9 cellular contexts compared by ENCODE assay signal in the genomic region with DNA sequence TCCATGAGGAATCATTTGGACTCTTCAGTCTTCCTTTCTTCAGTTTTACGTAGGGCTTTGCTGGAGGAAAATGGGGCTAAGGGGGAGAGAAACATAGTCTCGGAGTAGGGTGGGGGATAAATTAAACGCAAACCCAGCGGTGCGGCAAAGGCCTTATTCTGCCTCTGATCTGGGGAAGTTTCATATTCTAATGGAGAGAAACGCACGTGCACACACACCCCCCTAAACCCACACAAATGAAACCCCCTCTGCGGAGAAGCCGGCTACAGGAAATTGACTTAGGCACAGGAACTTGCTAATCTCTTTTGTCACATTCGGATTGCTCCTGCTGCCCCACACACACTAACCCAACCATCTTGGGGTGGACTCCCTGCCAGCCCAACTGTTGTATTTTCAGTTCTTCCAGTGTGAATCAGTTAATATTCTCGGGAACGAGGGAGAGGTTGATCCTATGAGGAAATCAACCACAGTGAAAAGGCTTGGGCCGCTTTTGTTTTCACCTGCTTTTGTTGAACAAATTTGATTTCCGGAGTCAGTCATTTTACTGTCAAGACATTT. TPM values are rescaled to one million over a fixed set of nuclear protein-coding genes. Genes with fewer than 3 reads are reported as not detected.
DNase-seq lines count a peak whose midpoint lies in the region; ATAC-seq and TF ChIP-seq lines count a peak whose summit lies in the region.
"Had no signal": no experiment of that assay in that cellular context is flagged by ENCODE, and none has a peak within 500 bp of the region (broad histone marks: within the 10 kb centered on the region; RNA-seq: fewer than 3 reads in every experiment).

A gene with protein sequence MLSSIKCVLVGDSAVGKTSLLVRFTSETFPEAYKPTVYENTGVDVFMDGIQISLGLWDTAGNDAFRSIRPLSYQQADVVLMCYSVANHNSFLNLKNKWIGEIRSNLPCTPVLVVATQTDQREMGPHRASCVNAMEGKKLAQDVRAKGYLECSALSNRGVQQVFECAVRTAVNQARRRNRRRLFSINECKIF (plus strand): TSS at position 308 of the 558 bp plus-strand sequence. CDS start 46,356 bp downstream, outside the sequence.

- no peaks in the 10 kb centered on the region for H3K27me3 Mint-ChIP-seq in CD8-positive, alpha-beta T cell (ENCODE audit: low read depth)
- no peaks in the 10 kb centered on the region for H3K27me3 Mint-ChIP-seq in activated CD8-positive, alpha-beta T cell treated with anti-CD3 and anti-CD28 coated beads, Interleukin-2, amount 10 ng/mL, durations not matched to agents 7 days and 5 days (ENCODE audit: low read depth)

- intact Hi-C loops in CD8-positive, alpha-beta T cell (cut with DNase I, micrococcal nuclease): loop anchor here (1.0 to 10.0 kb wide), 5 partner anchors 8 to 1532 kb away; a partner anchor contains a TSS
- intact Hi-C loops in left colon (cut with DNase I, micrococcal nuclease) (no loop called here), left ventricle myocardium superior (cut with micrococcal nuclease) (no loop called here)

- peak within 1 kb of the TSS; percentile 100 for H3K4me3 Mint-ChIP-seq in CD8-positive, alpha-beta T cell
- H3K4me3 Mint-ChIP-seq in activated CD8-positive, alpha-beta T cell treated with anti-CD3 and anti-CD28 coated beads, Interleukin-2, amount 10 ng/mL, durations not matched to agents 7 days and 5 days: peak within 1 kb of the TSS; percentile 93

- no peaks in the 10 kb centered on the region for H3K9me3 ChIP-seq in CD8-positive, alpha-beta T cell (ENCODE audit: low read length)
- H3K9me3 ChIP-seq in HUES6 (ENCODE audit: control insufficient read depth, insufficient read depth, low read depth, low read length): no peaks in the 10 kb centered on the region

- peaks cover 8% of the 10 kb centered on the region for H3K36me3 ChIP-seq in CD8-positive, alpha-beta T cell (ENCODE audit: insufficient read depth, low read length)
- H3K36me3 ChIP-seq in HUES6 (ENCODE audit: control insufficient read depth, insufficient read depth, low read length): no peaks in the 10 kb centered on the region

- POLR2A ChIA-PET in CD8-positive, alpha-beta T cell (lab: Charles Lee): interaction anchor here (1.0 to 12.4 kb wide), 11 partner anchors 12 to 141 kb away, joined by 3 to 207 read pairs (median 6); a partner anchor contains a TSS
- POLR2A ChIA-PET in activated CD8-positive, alpha-beta T cell treated with anti-CD3 and anti-CD28 coated beads, Interleukin-2, amount 10 ng/mL, durations not matched to agents 7 days and 5 days (lab: Charles Lee): interaction anchor here (0.7 to 16.0 kb wide), 13 partner anchors 11 to 140 kb away, joined by 3 to 517 read pairs (median 6); a partner anchor contains a TSS

- no peaks in the 10 kb centered on the region for H3K27me3 ChIP-seq in CD8-positive, alpha-beta T cell (ENCODE audit: insufficient read depth, low read length)
- no peaks in the 10 kb centered on the region for H3K27me3 ChIP-seq in HUES6 (ENCODE audit: control insufficient read depth, insufficient read depth, low read length)

- H3K9me3 Mint-ChIP-seq in CD8-positive, alpha-beta T cell: no peaks in the 10 kb centered on the region
- H3K9me3 Mint-ChIP-seq in activated CD8-positive, alpha-beta T cell treated with anti-CD3 and anti-CD28 coated beads, Interleukin-2, amount 10 ng/mL, durations not matched to agents 7 days and 5 days (ENCODE audit: insufficient read depth): no peaks in the 10 kb centered on the region

- CTCF ChIA-PET in CD8-positive, alpha-beta T cell (lab: Charles Lee): interaction anchor here (0.5 to 4.7 kb wide), 14 partner anchors 8 to 129 kb away, joined by 3 to 49 read pairs (median 5); no protein-coding TSS in a partner anchor
- CTCF ChIA-PET in activated CD8-positive, alpha-beta T cell treated with anti-CD3 and anti-CD28 coated beads, Interleukin-2, amount 10 ng/mL, durations not matched to agents 7 days and 5 days (lab: Charles Lee): interaction anchor here (0.8 to 11.9 kb wide), 9 partner anchors 8 to 141 kb away, joined by 3 to 149 read pairs (median 9); no protein-coding TSS in a partner anchor

- peak; percentile 40 for ATAC-seq in CD8-positive, alpha-beta T cell
- ATAC-seq in activated CD8-positive, alpha-beta T cell treated with anti-CD3 and anti-CD28 coated beads, Interleukin-2, amount 10 ng/mL, durations not matched to agents 7 days and 5 days: peak; percentile 20
- no peak for ATAC-seq in left colon
- ATAC-seq in left ventricle myocardium superior: no peak

- peak within 1 kb of the TSS; percentile 87 for H3K4me3 ChIP-seq in CD8-positive, alpha-beta T cell (ENCODE audit: low read depth, low read length)
- peak within 1 kb of the TSS; percentile 16; the same call in 1 of the 2 replicates for H3K4me3 ChIP-seq in HUES6 (ENCODE audit: low read depth, low read length)

- peaks cover 35% of the 10 kb centered on the region for H3K4me1 ChIP-seq in CD8-positive, alpha-beta T cell (ENCODE audit: insufficient read depth, low read length)
- H3K4me1 ChIP-seq in HUES6 (ENCODE audit: control insufficient read depth, insufficient read depth, low read length): peaks cover 41% of the 10 kb centered on the region

- peak within 1 kb of the TSS; percentile 100 for H3K27ac Mint-ChIP-seq in CD8-positive, alpha-beta T cell
- peak within 1 kb of the TSS; percentile 96 for H3K27ac Mint-ChIP-seq in activated CD8-positive, alpha-beta T cell treated with anti-CD3 and anti-CD28 coated beads, Interleukin-2, amount 10 ng/mL, durations not matched to agents 7 days and 5 days

- no peak within 1 kb of the TSS for H3K9ac ChIP-seq in HUES6 (ENCODE audit: low read length)

- peaks cover 50% of the 10 kb centered on the region for H3K4me1 Mint-ChIP-seq in CD8-positive, alpha-beta T cell (ENCODE audit: low read depth)
- H3K4me1 Mint-ChIP-seq in activated CD8-positive, alpha-beta T cell treated with anti-CD3 and anti-CD28 coated beads, Interleukin-2, amount 10 ng/mL, durations not matched to agents 7 days and 5 days (ENCODE audit: low read depth): peaks cover 46% of the 10 kb centered on the region

- peaks cover 48% of the 10 kb centered on the region for H3K36me3 Mint-ChIP-seq in CD8-positive, alpha-beta T cell
- peaks cover 51% of the 10 kb centered on the region for H3K36me3 Mint-ChIP-seq in activated CD8-positive, alpha-beta T cell treated with anti-CD3 and anti-CD28 coated beads, Interleukin-2, amount 10 ng/mL, durations not matched to agents 7 days and 5 days (ENCODE audit: low read depth)

- no peak for TF ChIP-seq CTCF in CD8-positive, alpha-beta T cell (IDR thresholded peaks at IDR 0.05)

- peak; percentile 55 to 90 (median 72) for DNase-seq in CD8-positive, alpha-beta T cell
- DNase-seq in activated CD8-positive, alpha-beta T cell treated with anti-CD3 and anti-CD28 coated beads, Interleukin-2, amount 10 ng/mL, durations not matched to agents 7 days and 5 days: peak; percentile 90
- DNase-seq in left colon: peak; percentile 38 to 47
- DNase-seq in stimulated activated naive CD4-positive, alpha-beta T cell treated with Interleukin-2 at 50 U/mL for 16 hours (lab: John Stamatoyannopoulos, UW): peak; percentile 75
- no peak for DNase-seq in NCI-H2227 (lab: John Stamatoyannopoulos, UW; ENCODE audit: unreplicated experiment)
- DNase-seq in HK-2 (ENCODE audit: unreplicated experiment): no peak
- DNase-seq in left ventricle myocardium superior: no peak

- peak within 1 kb of the TSS; percentile 89 for H3K27ac ChIP-seq in CD8-positive, alpha-beta T cell (ENCODE audit: low read depth, low read length)
- peak within 1 kb of the TSS; percentile 47; the same call in 1 of the 2 replicates for H3K27ac ChIP-seq in HUES6 (ENCODE audit: low read depth, low read length)

RNA-seq across cellular contexts. Expression of the gene that starts here (rescaled TPM):
- total RNA-seq in CD8-positive, alpha-beta T cell: 100 to 1,000 TPM; 533 to 539 TPM
- total RNA-seq in activated CD8-positive, alpha-beta T cell treated with anti-CD3 and anti-CD28 coated beads, Interleukin-2, amount 10 ng/mL, durations not matched to agents 7 days and 5 days: 100 to 1,000 TPM; 147 to 159 TPM
- total RNA-seq in left colon (1 to 10 TPM; 2.8 to 4.2 TPM), left ventricle myocardium superior (0.67 TPM)
- total RNA-seq: Daoy had no signal

Comparison
In these comparisons a context has a peak if more than half of its experiments do, and no peak if none do; other contexts are left out.
1. RNA of the gene that starts here (total RNA-seq): 533 to 539 TPM in CD8-positive, alpha-beta T cell and 147 to 159 TPM in activated CD8-positive, alpha-beta T cell treated with anti-CD3 and anti-CD28 coated beads, Interleukin-2, amount 10 ng/mL, durations not matched to agents 7 days and 5 days; 2.8 to 4.2 TPM in left colon and 0.67 TPM in left ventricle myocardium superior (single experiment); every median in the first group is over 10 times any median in the second.
2. ATAC-seq: peak in CD8-positive, alpha-beta T cell (single experiment) and activated CD8-positive, alpha-beta T cell treated with anti-CD3 and anti-CD28 coated beads, Interleukin-2, amount 10 ng/mL, durations not matched to agents 7 days and 5 days (single experiment); none in left colon (single experiment) and left ventricle myocardium superior (single experiment).
3. DNase-seq: peak in CD8-positive, alpha-beta T cell (7 of 7), activated CD8-positive, alpha-beta T cell treated with anti-CD3 and anti-CD28 coated beads, Interleukin-2, amount 10 ng/mL, durations not matched to agents 7 days and 5 days (single experiment), left colon (2 of 2) and stimulated activated naive CD4-positive, alpha-beta T cell treated with Interleukin-2 at 50 U/mL for 16 hours (single experiment); none in NCI-H2227 (single experiment), HK-2 (single experiment) and left ventricle myocardium superior (single experiment).
4. intact Hi-C loops: an anchor here in CD8-positive, alpha-beta T cell (1.0 to 10.0 kb wide); none called in left colon and left ventricle myocardium superior.